Comparison of ENCODE assay signal across 8 cellular contexts in the genomic region with DNA sequence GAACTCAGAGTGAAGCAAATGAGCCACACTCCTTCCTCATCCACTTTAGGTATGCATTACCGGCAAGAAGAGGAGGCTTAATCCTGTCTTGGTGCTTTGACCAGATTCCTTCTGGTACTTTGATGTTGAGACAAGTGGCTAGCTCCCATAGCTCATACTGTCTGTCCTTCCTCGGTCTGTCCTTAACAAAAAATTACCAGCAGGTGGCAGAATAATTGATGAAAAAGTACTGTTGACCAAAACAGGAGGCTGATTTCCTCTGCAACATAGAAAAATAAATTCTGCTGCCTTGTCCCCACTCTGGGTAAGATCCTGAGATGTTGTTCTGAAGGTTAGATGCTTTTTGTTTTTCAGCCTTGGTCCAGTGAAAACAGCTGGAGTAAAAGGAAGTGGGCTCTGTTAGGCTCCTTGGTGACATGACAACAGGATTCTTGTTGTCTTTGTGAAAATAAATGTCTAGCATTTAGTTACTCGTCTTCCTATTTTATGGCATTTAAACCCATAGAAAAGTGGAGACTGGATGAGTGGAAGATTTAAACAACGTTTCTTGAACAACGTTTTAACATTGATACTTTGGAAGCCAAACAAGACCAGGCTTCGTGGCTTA. TPM values are rescaled to one million over a fixed set of nuclear protein-coding genes. Genes with fewer than 3 reads are reported as not detected.
DNase-seq lines count a peak whose midpoint lies in the region; ATAC-seq and TF ChIP-seq lines count a peak whose summit lies in the region.
"Had no signal": no experiment of that assay in that cellular context is flagged by ENCODE, and none has a peak within 500 bp of the region (broad histone marks: within the 10 kb centered on the region; RNA-seq: fewer than 3 reads in every experiment).

No MANE protein-coding gene starts in this region.

- no peak for TF ChIP-seq POLR2A in suprapubic skin (IDR thresholded peaks at IDR 0.05)

- no peaks in the 10 kb centered on the region for H3K9me3 ChIP-seq in suprapubic skin

- H3K27ac Mint-ChIP-seq in activated naive CD4-positive, alpha-beta T cell treated with anti-CD3 and anti-CD28 coated beads, Interleukin-2, amount 10 ng/mL, durations not matched to agents 7 days and 5 days = no peak overlapping the region

- H3K4me1 ChIP-seq in suprapubic skin = peaks cover 20% of the 10 kb centered on the region

- H3K36me3 ChIP-seq in suprapubic skin = no peaks in the 10 kb centered on the region

- no peak overlapping the region for H3K4me3 Mint-ChIP-seq in activated naive CD4-positive, alpha-beta T cell treated with anti-CD3 and anti-CD28 coated beads, Interleukin-2, amount 10 ng/mL, durations not matched to agents 7 days and 5 days

- CTCF ChIA-PET in activated naive CD4-positive, alpha-beta T cell treated with anti-CD3 and anti-CD28 coated beads, Interleukin-2, amount 10 ng/mL, durations not matched to agents 7 days and 5 days (lab: Charles Lee) = interaction anchor here (1.0 to 2.5 kb wide), 9 partner anchors 11 to 187 kb away, joined by 3 to 26 read pairs (median 4); partner anchors contain the start of genes ANKRD34A, HJV, NUDT17 and POLR3GL

- DNase-seq in EH (ENCODE audit: low read depth) (peak; percentile 70), SK-MEL-5 (ENCODE audit: low read depth, low spot score) (peak; percentile 86), foreskin melanocyte (peak; percentile 53), suprapubic skin (ENCODE audit: low spot score in 2 of 2) (no peak)
- DNase-seq in activated naive CD4-positive, alpha-beta T cell treated with anti-CD3 and anti-CD28 coated beads, Interleukin-2, amount 10 ng/mL, durations not matched to agents 7 days and 5 days = no peak

- no peak for ATAC-seq in HG03442 (IDR thresholded peaks at IDR 0.05; ENCODE audit: unreplicated experiment)

- H3K27me3 ChIP-seq in suprapubic skin = no peaks in the 10 kb centered on the region

- 57% methylated on average over 6 of the region's 6 CpGs for WGBS in suprapubic skin

- peaks cover 36% of the 10 kb centered on the region for H3K4me1 Mint-ChIP-seq in activated naive CD4-positive, alpha-beta T cell treated with anti-CD3 and anti-CD28 coated beads, Interleukin-2, amount 10 ng/mL, durations not matched to agents 7 days and 5 days

- in situ Hi-C loops in SK-MEL-5 (cut with HindIII; ENCODE audit: low pct_unique_long_range_greater_than_20kb, low sequenced_read_pairs) = no loop called here

- peaks cover 25% of the 10 kb centered on the region for H3K27me3 Mint-ChIP-seq in activated naive CD4-positive, alpha-beta T cell treated with anti-CD3 and anti-CD28 coated beads, Interleukin-2, amount 10 ng/mL, durations not matched to agents 7 days and 5 days

- TF ChIP-seq CTCF in LNCAP (IDR thresholded peaks at IDR 0.05) (peak; percentile 67), suprapubic skin (IDR thresholded peaks at IDR 0.05) (peak; percentile 11 to 25)

- no peak overlapping the region for H3K27ac ChIP-seq in suprapubic skin

- H3K9me3 Mint-ChIP-seq in activated naive CD4-positive, alpha-beta T cell treated with anti-CD3 and anti-CD28 coated beads, Interleukin-2, amount 10 ng/mL, durations not matched to agents 7 days and 5 days = no peaks in the 10 kb centered on the region

- H3K4me3 ChIP-seq in suprapubic skin = no peak overlapping the region

- TF ChIP-seq EP300 in suprapubic skin (IDR thresholded peaks at IDR 0.05) = no peak

- peaks cover 4% of the 10 kb centered on the region for H3K36me3 Mint-ChIP-seq in activated naive CD4-positive, alpha-beta T cell treated with anti-CD3 and anti-CD28 coated beads, Interleukin-2, amount 10 ng/mL, durations not matched to agents 7 days and 5 days

RNA-seq across cellular contexts. Expression of gene HJV, which starts 11.2 kb away (rescaled TPM):
- total RNA-seq in SK-MEL-5 (2014; rRNA removed; shearing (Covaris generic)) = not detected in 2 replicates
- polyA plus RNA-seq in SK-MEL-5 (2015; cell fraction: cytosol; rRNA removed) = not detected in 2 replicates
- not detected in 2 replicates for polyA plus RNA-seq in SK-MEL-5 (2015; cell fraction: nucleus; rRNA removed)
- total RNA-seq in suprapubic skin = not detected
- total RNA-seq: activated CD8-positive, alpha-beta memory T cell treated with anti-CD3 and anti-CD28 coated beads for 36 hours had no signal

RNA-seq across cellular contexts. Expression of gene TXNIP, which starts 36.3 kb away (rescaled TPM):
- total RNA-seq in SK-MEL-5 (2014; rRNA removed; shearing (Covaris generic)) = 10.6 and 11.2 TPM in 2 replicates
- 62.8 and 80.2 TPM in 2 replicates for polyA plus RNA-seq in SK-MEL-5 (2015; cell fraction: cytosol; rRNA removed)
- 109 and 152 TPM in 2 replicates for polyA plus RNA-seq in SK-MEL-5 (2015; cell fraction: nucleus; rRNA removed)
- total RNA-seq in suprapubic skin = 1,000 to 10,000 TPM; 2,326 to 8,649 (median 2,541) TPM

Comparison
In these comparisons a context has a peak if more than half of its experiments do, and no peak if none do; other contexts are left out.
1. DNase-seq: peak in EH (single experiment), SK-MEL-5 (single experiment) and foreskin melanocyte (single experiment); none in suprapubic skin (0 of 2) and activated naive CD4-positive, alpha-beta T cell treated with anti-CD3 and anti-CD28 coated beads, Interleukin-2, amount 10 ng/mL, durations not matched to agents 7 days and 5 days (single experiment).
2. RNA of gene TXNIP, which starts 36.3 kb away (total RNA-seq): 2,326 to 8,649 TPM in suprapubic skin; 10.6 to 11.2 TPM in SK-MEL-5; every median in the first group is over 100 times any median in the second.